Comparison of ENCODE assay signal across 8 cellular contexts in genomic region chr5:68315679-68316271, GRCh38.
DNase-seq lines count a peak whose midpoint lies in the region; ATAC-seq and TF ChIP-seq lines count a peak whose summit lies in the region.

No MANE protein-coding gene starts in this region.

- no peak for TF ChIP-seq POLR2A in thyroid gland (IDR thresholded peaks at IDR 0.05)
- no peak for TF ChIP-seq POLR2A in esophagus muscularis mucosa (IDR thresholded peaks at IDR 0.05; ENCODE audit: low read depth)

- H3K27me3 Mint-ChIP-seq in CD8-positive, alpha-beta memory T cell: no peaks in the 10 kb centered on the region
- H3K27me3 Mint-ChIP-seq in activated naive CD8-positive, alpha-beta T cell treated with anti-CD3 and anti-CD28 coated beads, Interleukin-2, amount 50 U/mL, for 24 hours: peaks cover 3% of the 10 kb centered on the region

- no peaks in the 10 kb centered on the region for H3K36me3 Mint-ChIP-seq in CD8-positive, alpha-beta memory T cell
- H3K36me3 Mint-ChIP-seq in activated naive CD8-positive, alpha-beta T cell treated with anti-CD3 and anti-CD28 coated beads, Interleukin-2, amount 50 U/mL, for 24 hours (ENCODE audit: low read depth): no peaks in the 10 kb centered on the region

- H3K9me3 Mint-ChIP-seq in CD8-positive, alpha-beta memory T cell: peaks cover 0 to 3% (median 2%) of the 10 kb centered on the region in 5 donors
- no peaks in the 10 kb centered on the region for H3K9me3 Mint-ChIP-seq in activated naive CD8-positive, alpha-beta T cell treated with anti-CD3 and anti-CD28 coated beads, Interleukin-2, amount 50 U/mL, for 24 hours

- ATAC-seq in GM21423 (IDR thresholded peaks at IDR 0.05; ENCODE audit: unreplicated experiment): peak; percentile 92
- peak; percentile 94 for ATAC-seq in HG03565 (IDR thresholded peaks at IDR 0.05; ENCODE audit: unreplicated experiment)
- ATAC-seq in activated naive CD8-positive, alpha-beta T cell treated with anti-CD3 and anti-CD28 coated beads, Interleukin-2, amount 50 U/mL, for 24 hours: peak; percentile 99

- DNase-seq in CD8-positive, alpha-beta memory T cell: peak in 3 of 5 donors; percentile 13 to 51 (median 18)
- DNase-seq in activated naive CD8-positive, alpha-beta T cell treated with anti-CD3 and anti-CD28 coated beads, Interleukin-2, amount 50 U/mL, for 24 hours: peak; percentile 52
- DNase-seq in thyroid gland: no peak
- no peak for DNase-seq in NCI-H1048 (lab: John Stamatoyannopoulos, UW)
- no peak for DNase-seq in esophagus muscularis mucosa (ENCODE audit: extremely low spot score)
- DNase-seq in osteoblast (ENCODE audit: insufficient read length, low spot score, missing footprints): no peak

- no peak for TF ChIP-seq CTCF in thyroid gland (IDR thresholded peaks at IDR 0.05)
- TF ChIP-seq CTCF in esophagus muscularis mucosa (IDR thresholded peaks at IDR 0.05): no peak
- TF ChIP-seq CTCF in osteoblast (IDR thresholded peaks at IDR 0.05; ENCODE audit: extremely low read depth, low read depth, low read length): no peak

- CTCF ChIA-PET in CD8-positive, alpha-beta memory T cell (lab: Charles Lee): no interaction called here

- H2AFZ ChIP-seq in osteoblast (ENCODE audit: low read length): no peak overlapping the region

- no peak overlapping the region for H3K4me2 ChIP-seq in osteoblast (ENCODE audit: insufficient read depth, low read length)

- WGBS in thyroid gland, 2 donors: 78 to 93% methylated on average over 6 of the region's 6 CpGs
- 96% methylated on average over 3 of the region's 6 CpGs for WGBS in esophagus muscularis mucosa

- no peak overlapping the region for H3K27ac ChIP-seq in CD8-positive, alpha-beta memory T cell (ENCODE audit: low read depth, low read length)
- H3K27ac ChIP-seq in thyroid gland: peak overlapping the region in 2 of 3 donors; percentile 42 to 55
- no peak overlapping the region for H3K27ac ChIP-seq in esophagus muscularis mucosa (replicated peaks in 1 of 4)
- no peak overlapping the region for H3K27ac ChIP-seq in osteoblast (ENCODE audit: low read depth, low read length)

- H3K4me1 ChIP-seq in CD8-positive, alpha-beta memory T cell (ENCODE audit: insufficient read depth, low read length): peaks cover 8% of the 10 kb centered on the region
- H3K4me1 ChIP-seq in thyroid gland (peaks cover 19 to 35% of the 10 kb centered on the region in 2 donors), esophagus muscularis mucosa (no peaks in the 10 kb centered on the region), osteoblast (ENCODE audit: insufficient read depth, low read length) (peaks cover 18% of the 10 kb centered on the region)

- POLR2A ChIA-PET in CD8-positive, alpha-beta memory T cell (lab: Charles Lee): interaction anchor here (0.6 kb wide), 1 partner anchor 13 kb away, joined by 3 read pairs; no protein-coding TSS in a partner anchor

- H3K4me1 Mint-ChIP-seq in CD8-positive, alpha-beta memory T cell: peaks cover 10 to 15% (median 14%) of the 10 kb centered on the region in 3 donors
- H3K4me1 Mint-ChIP-seq in activated naive CD8-positive, alpha-beta T cell treated with anti-CD3 and anti-CD28 coated beads, Interleukin-2, amount 50 U/mL, for 24 hours: peaks cover 19% of the 10 kb centered on the region

- H3K9me3 ChIP-seq in CD8-positive, alpha-beta memory T cell (ENCODE audit: low read length): no peaks in the 10 kb centered on the region
- H3K9me3 ChIP-seq in thyroid gland (no peaks in the 10 kb centered on the region), esophagus muscularis mucosa (no peaks in the 10 kb centered on the region), osteoblast (ENCODE audit: low read depth, low read length) (no peaks in the 10 kb centered on the region)

- no peak for TF ChIP-seq EP300 in esophagus muscularis mucosa (IDR thresholded peaks at IDR 0.05)

- intact Hi-C loops in thyroid gland (cut with DNase I) (no loop called here), esophagus muscularis mucosa (cut with DNase I) (no loop called here)

- H3K36me3 ChIP-seq in CD8-positive, alpha-beta memory T cell (ENCODE audit: insufficient read depth, low read length): no peaks in the 10 kb centered on the region
- H3K36me3 ChIP-seq in thyroid gland: no peaks in the 10 kb centered on the region
- no peaks in the 10 kb centered on the region for H3K36me3 ChIP-seq in esophagus muscularis mucosa
- H3K36me3 ChIP-seq in osteoblast (ENCODE audit: insufficient read depth, low read length): no peaks in the 10 kb centered on the region

- no peaks in the 10 kb centered on the region for H4K20me1 ChIP-seq in osteoblast (ENCODE audit: insufficient read depth, low read length)

- H3K79me2 ChIP-seq in osteoblast (ENCODE audit: insufficient read depth, low read length): no peaks in the 10 kb centered on the region

- H3K4me3 Mint-ChIP-seq in CD8-positive, alpha-beta memory T cell: no peak overlapping the region
- H3K4me3 Mint-ChIP-seq in activated naive CD8-positive, alpha-beta T cell treated with anti-CD3 and anti-CD28 coated beads, Interleukin-2, amount 50 U/mL, for 24 hours: no peak overlapping the region

- H3K4me3 ChIP-seq in CD8-positive, alpha-beta memory T cell (ENCODE audit: low read length): no peak overlapping the region
- H3K4me3 ChIP-seq in thyroid gland (replicated peaks in 1 of 3): no peak overlapping the region
- H3K4me3 ChIP-seq in esophagus muscularis mucosa: no peak overlapping the region
- no peak overlapping the region for H3K4me3 ChIP-seq in osteoblast (ENCODE audit: insufficient read depth, low read length)

- H3K27me3 ChIP-seq in CD8-positive, alpha-beta memory T cell (ENCODE audit: insufficient read depth, low read length, poor library complexity, severe bottlenecking): no peaks in the 10 kb centered on the region
- no peaks in the 10 kb centered on the region for H3K27me3 ChIP-seq in thyroid gland
- H3K27me3 ChIP-seq in esophagus muscularis mucosa: no peaks in the 10 kb centered on the region
- H3K27me3 ChIP-seq in osteoblast (ENCODE audit: insufficient read depth, low read length): no peaks in the 10 kb centered on the region

- peak overlapping the region in 2 of 8 donors; percentile 12 to 17 for H3K27ac Mint-ChIP-seq in CD8-positive, alpha-beta memory T cell
- no peak overlapping the region for H3K27ac Mint-ChIP-seq in activated naive CD8-positive, alpha-beta T cell treated with anti-CD3 and anti-CD28 coated beads, Interleukin-2, amount 50 U/mL, for 24 hours

Comparison
In these comparisons a context has a peak if more than half of its experiments do, and no peak if none do; other contexts are left out.
1. DNase-seq: peak in CD8-positive, alpha-beta memory T cell (3 of 5) and activated naive CD8-positive, alpha-beta T cell treated with anti-CD3 and anti-CD28 coated beads, Interleukin-2, amount 50 U/mL, for 24 hours (single experiment); none in thyroid gland (0 of 2), NCI-H1048 (single experiment), esophagus muscularis mucosa (single experiment) and osteoblast (single experiment).
2. H3K27ac ChIP-seq: peak in thyroid gland (2 of 3); none in CD8-positive, alpha-beta memory T cell (single experiment), esophagus muscularis mucosa (0 of 4) and osteoblast (single experiment).
3. Peak in every context shown above with its lines, with median percentiles within 50 percentile points of each other: ATAC-seq.